Comparison of ENCODE assay signal across 2 cellular contexts in genomic region chr18:36518839-36519238, GRCh38.
TF ChIP-seq lines count a peak whose summit lies in the region.

No MANE protein-coding gene starts in this region.

TF ChIP-seq in SK-N-SH treated with all-trans-retinoic acid at 6 μM for 48 hours, 23 proteins besides CTCF, POLR2A, EP300 and RAD21:
- TF ChIP-seq CREB5 (CRISPR knock-in tag; IDR thresholded peaks at IDR 0.05; ENCODE audit: low read depth), result no peak
- no peak for TF ChIP-seq TSHZ2 (CRISPR knock-in tag; IDR thresholded peaks at IDR 0.05)
- no peak for TF ChIP-seq ARNTL (CRISPR knock-in tag; IDR thresholded peaks at IDR 0.05; ENCODE audit: borderline replicate concordance, low read depth)
- no peak for TF ChIP-seq ESRRG (CRISPR knock-in tag; IDR thresholded peaks at IDR 0.05)
- no peak for TF ChIP-seq BACH2 (CRISPR knock-in tag; IDR thresholded peaks at IDR 0.05; ENCODE audit: borderline replicate concordance)
- TF ChIP-seq ZFP30 (CRISPR knock-in tag; IDR thresholded peaks at IDR 0.05), result no peak
- TF ChIP-seq ZC3H10 (CRISPR knock-in tag; IDR thresholded peaks at IDR 0.05), result no peak
- no peak for TF ChIP-seq GLIS3 (CRISPR knock-in tag; IDR thresholded peaks at IDR 0.05)
- TF ChIP-seq RARB (CRISPR knock-in tag; IDR thresholded peaks at IDR 0.05), result no peak
- no peak for TF ChIP-seq OSR1 (CRISPR knock-in tag; IDR thresholded peaks at IDR 0.05)
- no peak for TF ChIP-seq CSDC2 (CRISPR knock-in tag; IDR thresholded peaks at IDR 0.05)
- no peak for TF ChIP-seq PATZ1 (CRISPR knock-in tag; IDR thresholded peaks at IDR 0.05; ENCODE audit: borderline replicate concordance)

TF ChIP-seq in SK-N-SH, 30 proteins besides CTCF, POLR2A, EP300 and RAD21:
- TF ChIP-seq SMC3 (IDR thresholded peaks at IDR 0.05; ENCODE audit: low read depth, low read length) (no peak), USF1 (IDR thresholded peaks at IDR 0.05; ENCODE audit: borderline replicate concordance, low read depth) (no peak), JUND (IDR thresholded peaks at IDR 0.05) (no peak), TEAD4 (IDR thresholded peaks at IDR 0.05; ENCODE audit: borderline replicate concordance, insufficient read depth) (no peak), MEF2A (IDR thresholded peaks at IDR 0.05; ENCODE audit: borderline replicate concordance, low read depth) (no peak), TCF12 (IDR thresholded peaks at IDR 0.05) (no peak), CHD2 (IDR thresholded peaks at IDR 0.05; ENCODE audit: low read length, partially characterized antibody) (no peak), MAX (IDR thresholded peaks at IDR 0.05; ENCODE audit: low read depth) (no peak), SIN3A (IDR thresholded peaks at IDR 0.05; ENCODE audit: borderline replicate concordance, low read depth, low read length) (no peak), TAF1 (IDR thresholded peaks at IDR 0.05; ENCODE audit: borderline replicate concordance, low read depth, low read length) (no peak), RXRA (IDR thresholded peaks at IDR 0.05; ENCODE audit: borderline replicate concordance, low read depth) (no peak), NRF1 (IDR thresholded peaks at IDR 0.05; ENCODE audit: low read depth, low read length) (no peak), ZBTB33 (IDR thresholded peaks at IDR 0.05; ENCODE audit: borderline replicate concordance, low read depth) (no peak), EZH2phosphoT487 (IDR thresholded peaks at IDR 0.05; ENCODE audit: borderline replicate concordance, low read depth) (no peak), ELF1 (IDR thresholded peaks at IDR 0.05) (no peak), IRF3 (IDR thresholded peaks at IDR 0.05; ENCODE audit: low read depth, low read length) (no peak), GABPA (IDR thresholded peaks at IDR 0.05; ENCODE audit: low read depth) (no peak), GATA2 (CRISPR knock-in tag; IDR thresholded peaks at IDR 0.05) (no peak), USF2 (IDR thresholded peaks at IDR 0.05; ENCODE audit: borderline replicate concordance, low read depth, low read length) (no peak), FOXM1 (IDR thresholded peaks at IDR 0.05; ENCODE audit: low read depth) (no peak)
